In the genomic region with DNA sequence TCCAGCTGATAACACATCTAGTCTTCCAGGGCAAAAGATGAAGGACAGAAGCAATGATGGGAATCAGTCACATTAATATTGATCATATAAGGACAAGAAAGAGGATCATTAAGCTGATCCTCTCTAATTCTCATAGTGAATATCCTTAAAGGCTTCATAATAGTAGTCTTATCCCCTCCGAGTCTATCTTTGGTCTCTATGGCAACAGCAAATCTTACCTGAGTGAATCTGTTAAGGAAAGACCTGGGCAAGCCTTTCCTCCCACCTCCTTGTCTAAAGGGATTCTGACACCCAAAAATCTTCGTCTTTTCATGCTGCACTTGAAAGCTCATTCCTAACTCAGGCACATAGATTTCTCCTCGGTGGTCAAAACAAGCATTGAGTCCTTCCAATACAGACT, we compare ENCODE assay signal across 5 cellular contexts.
"Had no signal": no experiment of that assay in that cellular context is flagged by ENCODE, and none has a peak within 500 bp of the region (broad histone marks: within the 10 kb centered on the region; RNA-seq: fewer than 3 reads in every experiment).

No MANE protein-coding gene starts in this region.

- H3K4me1 Mint-ChIP-seq: H9 had no signal

- H3K4me3 ChIP-seq: GM23248 had no signal

- H3K4me3 Mint-ChIP-seq: H9 had no signal

- H3K27ac Mint-ChIP-seq: H9 had no signal

- H3K9ac ChIP-seq: GM23248 had no signal

- DNase-seq: GM23248, H9, HCEC 1CT, IMR-90, KBM-7 had no signal

- H3K27ac ChIP-seq: GM23248 had no signal

- H2AFZ ChIP-seq: GM23248 had no signal

- H3K9me3 Mint-ChIP-seq: H9 had no signal
